In genomic region chr17:80879723-80880649, GRCh38 we compare ENCODE assay signal across 19 cellular contexts.
DNase-seq lines count a peak whose midpoint lies in the region; ATAC-seq and TF ChIP-seq lines count a peak whose summit lies in the region.
"Had no signal": no experiment of that assay in that cellular context is flagged by ENCODE, and none has a peak within 500 bp of the region (broad histone marks: within the 10 kb centered on the region; RNA-seq: fewer than 3 reads in every experiment).

No MANE protein-coding gene starts in this region.

- no peak overlapping the region for H2BK120ac ChIP-seq in mesenchymal stem cell (ENCODE audit: low read depth, low read length)

- peak overlapping the region in 1 of 11 experiments; percentile 42; a peak in 2 of 22 replicates for H3K27ac ChIP-seq in BLaER1 treated with 17β-estradiol and CSF1 and Interleukin-3, amounts not matched to agents 10 nM and 100 nM
- no peak overlapping the region for H3K27ac ChIP-seq in mesenchymal stem cell (ENCODE audit: low read length, poor library complexity, severe bottlenecking)
- H3K27ac ChIP-seq: foreskin keratinocyte, HL-60, parathyroid adenoma, WERI-Rb-1 had no signal

- TF ChIP-seq CTCF in BE2C (IDR thresholded peaks at IDR 0.05; ENCODE audit: low read depth, low read length) = no peak

- H3K9ac ChIP-seq in BLaER1 treated with 17β-estradiol and CSF1 and Interleukin-3, amounts not matched to agents 10 nM and 100 nM = peak overlapping the region in 2 of 11 experiments; percentile 17 to 64; a peak in 3 of 22 replicates
- no peak overlapping the region for H3K9ac ChIP-seq in mesenchymal stem cell (ENCODE audit: low read length)
- H3K9ac ChIP-seq: parathyroid adenoma had no signal

- H3K4me1 ChIP-seq in BE2C = no peaks in the 10 kb centered on the region
- peaks cover 19 to 89% (median 82%) of the 10 kb centered on the region in 10 experiments for H3K4me1 ChIP-seq in BLaER1 treated with 17β-estradiol and CSF1 and Interleukin-3, amounts not matched to agents 10 nM and 100 nM
- H3K4me1 ChIP-seq in mesenchymal stem cell (ENCODE audit: control insufficient read depth, insufficient read depth, low read depth, low read length) = no peaks in the 10 kb centered on the region
- H3K4me1 ChIP-seq: foreskin keratinocyte, parathyroid adenoma had no signal

- H4K20me1 ChIP-seq in BLaER1 treated with 17β-estradiol and CSF1 and Interleukin-3, amounts not matched to agents 10 nM and 100 nM = peaks cover 42 to 92% (median 65%) of the 10 kb centered on the region in 11 experiments; a peak in 21 of 22 replicates

- H3K36me3 ChIP-seq in BE2C = peaks cover 13% of the 10 kb centered on the region
- peaks cover 15 to 57% (median 46%) of the 10 kb centered on the region in 11 experiments; a peak in 21 of 22 replicates for H3K36me3 ChIP-seq in BLaER1 treated with 17β-estradiol and CSF1 and Interleukin-3, amounts not matched to agents 10 nM and 100 nM
- H3K36me3 ChIP-seq in mesenchymal stem cell (ENCODE audit: control insufficient read depth in 1 of 2, insufficient read depth in 2 of 2, low read depth in 1 of 2, low read length in 2 of 2) = peaks cover 50 to 70% of the 10 kb centered on the region in 2 experiments

- peak in 1 of 2 donors; percentile 28 for ATAC-seq in activated naive CD4-positive, alpha-beta T cell treated with anti-CD3 and anti-CD28 coated beads, Interleukin-2, amount 50 U/mL, for 72 hours
- no peak for ATAC-seq in GM21825 (IDR thresholded peaks at IDR 0.05; ENCODE audit: unreplicated experiment)
- ATAC-seq: foreskin keratinocyte, SK-N-SH treated with all-trans-retinoic acid at 6 μM for 48 hours had no signal

- no peak overlapping the region for H2AFZ ChIP-seq in mesenchymal stem cell (ENCODE audit: low read depth, low read length)
- H2AFZ ChIP-seq: parathyroid adenoma had no signal

- H3K14ac ChIP-seq in mesenchymal stem cell (ENCODE audit: low read length in 2 of 2) = no peak overlapping the region

- H3K9me3 ChIP-seq in BE2C = no peaks in the 10 kb centered on the region
- H3K9me3 ChIP-seq in BLaER1 treated with 17β-estradiol and CSF1 and Interleukin-3, amounts not matched to agents 10 nM and 100 nM (replicated peaks in 1 of 11) = no peaks in the 10 kb centered on the region; a peak in 1 of 22 replicates
- H3K9me3 ChIP-seq in mesenchymal stem cell (ENCODE audit: control insufficient read depth, low read length) = no peaks in the 10 kb centered on the region

- H3K4me3 ChIP-seq in BE2C (ENCODE audit: low read depth, low read length) (no peak overlapping the region), mesenchymal stem cell (ENCODE audit: insufficient read depth in 1 of 2, low read depth in 1 of 2, low read length in 2 of 2) (no peak overlapping the region)
- H3K4me3 ChIP-seq in BLaER1 treated with 17β-estradiol and CSF1 and Interleukin-3, amounts not matched to agents 10 nM and 100 nM = 0 out of 20 replicates have a peak overlapping the region, but pooled peaks of 1 of the 10 experiments have one; percentile 14

- no peak overlapping the region for H2BK12ac ChIP-seq in mesenchymal stem cell (ENCODE audit: low read length in 2 of 2)

- peaks cover 39 to 66% of the 10 kb centered on the region in 2 donors for H3K36me3 Mint-ChIP-seq in activated naive CD4-positive, alpha-beta T cell treated with anti-CD3 and anti-CD28 coated beads, Interleukin-2, amount 50 U/mL, for 72 hours

- H2AK5ac ChIP-seq in mesenchymal stem cell (ENCODE audit: low read length, severe bottlenecking) = no peak overlapping the region

- no peak overlapping the region for H3K4ac ChIP-seq in mesenchymal stem cell (ENCODE audit: low read depth in 1 of 2, low read length in 2 of 2)

- 89% methylated on average over 35 of the region's 35 CpGs for WGBS in mesenchymal stem cell

- no peaks in the 10 kb centered on the region for H3K27me3 ChIP-seq in BE2C
- peaks cover 4 to 76% (median 42%) of the 10 kb centered on the region in 11 experiments; a peak in 19 of 22 replicates for H3K27me3 ChIP-seq in BLaER1 treated with 17β-estradiol and CSF1 and Interleukin-3, amounts not matched to agents 10 nM and 100 nM
- no peaks in the 10 kb centered on the region for H3K27me3 ChIP-seq in mesenchymal stem cell (ENCODE audit: control insufficient read depth in 1 of 2, insufficient read depth in 1 of 2, low read length in 2 of 2)
- H3K27me3 ChIP-seq: foreskin keratinocyte had no signal

- peak overlapping the region; percentile 89 to 96 for H3K27ac Mint-ChIP-seq in activated naive CD4-positive, alpha-beta T cell treated with anti-CD3 and anti-CD28 coated beads, Interleukin-2, amount 50 U/mL, for 72 hours
- H3K27ac Mint-ChIP-seq: mesothelial cell of epicardium had no signal

- no peak overlapping the region for H3K18ac ChIP-seq in mesenchymal stem cell (ENCODE audit: low read depth in 1 of 2, low read length in 2 of 2)

- DNase-seq in BE2C (peak; percentile 9), mesenchymal stem cell (no peak), hepatic stellate cell (ENCODE audit: low spot score) (no peak), anterior cingulate cortex (lab: John Stamatoyannopoulos, UW) (no peak)
- peak in 1 of 2 donors; percentile 74 for DNase-seq in activated naive CD4-positive, alpha-beta T cell treated with anti-CD3 and anti-CD28 coated beads, Interleukin-2, amount 50 U/mL, for 72 hours (ENCODE audit: low spot score in 2 of 2)
- DNase-seq: activated T-cell treated with anti-CD3 and anti-CD28 coated beads, Interleukin-2, amount 50 U/mL, for 48 hours; caudate nucleus; CD4-positive, CD25-positive, alpha-beta regulatory T cell; foreskin keratinocyte; immature natural killer cell; NCI-H146; trophoblast cell; WERI-Rb-1 had no signal

- H2BK5ac ChIP-seq in mesenchymal stem cell (ENCODE audit: low read depth, low read length, poor library complexity, severe bottlenecking) = no peak overlapping the region

- peak overlapping the region; percentile 41 for H4K8ac ChIP-seq in mesenchymal stem cell (ENCODE audit: low read length)

- peaks cover 0 to 9% of the 10 kb centered on the region in 2 donors for H3K9me3 Mint-ChIP-seq in activated naive CD4-positive, alpha-beta T cell treated with anti-CD3 and anti-CD28 coated beads, Interleukin-2, amount 50 U/mL, for 72 hours
- H3K9me3 Mint-ChIP-seq: CD4-positive, CD25-positive, alpha-beta regulatory T cell; immature natural killer cell; mesothelial cell of epicardium had no signal

- peaks cover 2% of the 10 kb centered on the region for H3K79me1 ChIP-seq in mesenchymal stem cell (replicated peaks; ENCODE audit: low read length, poor library complexity, severe bottlenecking)

- no peak overlapping the region for H3K23ac ChIP-seq in mesenchymal stem cell (ENCODE audit: low read length in 2 of 2)

- peak overlapping the region; percentile 1 to 95 (median 76); a peak in 19 of 22 replicates for H3K4me2 ChIP-seq in BLaER1 treated with 17β-estradiol and CSF1 and Interleukin-3, amounts not matched to agents 10 nM and 100 nM
- no peak overlapping the region for H3K4me2 ChIP-seq in mesenchymal stem cell (ENCODE audit: low read length, poor library complexity, severe bottlenecking)

- H2BK15ac ChIP-seq in mesenchymal stem cell (ENCODE audit: low read depth, poor library complexity, severe bottlenecking) = no peak overlapping the region

- no peak overlapping the region for H4K91ac ChIP-seq in mesenchymal stem cell (ENCODE audit: low read length)
